Comparison of ENCODE assay signal across 6 cellular contexts in genomic region chr20:61168605-61169004, GRCh38.
"Had no signal": no experiment of that assay in that cellular context is flagged by ENCODE, and none has a peak within 500 bp of the region (broad histone marks: within the 10 kb centered on the region; RNA-seq: fewer than 3 reads in every experiment).

No MANE protein-coding gene starts in this region.

- ATAC-seq: HCT116, HepG2 had no signal

- DNase-seq: GM23248, GOT3, HFFc6, KBM-7 had no signal
